16 cellular contexts compared by ENCODE assay signal in the genomic region with DNA sequence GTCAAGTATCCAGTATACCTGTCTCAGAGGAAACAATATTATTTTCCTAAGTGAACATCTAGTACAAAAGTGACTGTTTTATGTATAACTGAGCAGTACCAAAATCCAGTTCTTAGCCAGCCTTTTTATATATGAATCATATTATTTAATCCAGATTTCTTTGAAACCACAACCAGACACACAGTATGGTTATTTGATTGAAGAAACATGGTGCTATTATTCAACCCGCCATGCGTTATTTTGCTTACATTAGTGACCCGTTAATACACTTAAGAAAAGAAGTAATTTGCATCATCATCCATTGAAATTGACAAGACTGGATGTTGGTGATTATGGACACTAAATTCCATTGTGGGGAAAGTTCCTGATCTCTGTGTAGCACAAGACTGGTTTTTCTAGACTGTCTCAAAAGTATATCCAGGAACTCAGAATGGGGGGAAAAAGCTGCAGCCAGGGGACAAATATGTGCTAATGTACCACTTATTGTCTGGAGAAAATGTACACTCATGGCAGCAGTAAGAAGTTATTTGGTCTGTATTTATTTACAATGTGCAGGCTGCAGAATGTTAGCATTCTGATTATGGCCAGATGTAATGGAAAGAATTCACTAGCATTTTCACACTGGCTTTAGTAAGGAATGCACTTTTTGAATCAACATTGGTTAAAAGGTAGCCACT.
DNase-seq lines count a peak whose midpoint lies in the region; ATAC-seq, FAIRE-seq and TF ChIP-seq lines count a peak whose summit lies in the region.
"Had no signal": no experiment of that assay in that cellular context is flagged by ENCODE, and none has a peak within 500 bp of the region (broad histone marks: within the 10 kb centered on the region; RNA-seq: fewer than 3 reads in every experiment).

No MANE protein-coding gene starts in this region.

- H3K79me2 ChIP-seq in osteoblast (ENCODE audit: insufficient read depth, low read length): no peaks in the 10 kb centered on the region

- no peaks in the 10 kb centered on the region for H3K36me3 ChIP-seq in osteoblast (ENCODE audit: insufficient read depth, low read length)

- no peaks in the 10 kb centered on the region for H3K9me3 ChIP-seq in osteoblast (ENCODE audit: low read depth, low read length)

- H3K4me3 ChIP-seq in osteoblast (ENCODE audit: insufficient read depth, low read length): no peak overlapping the region
- H3K4me3 ChIP-seq: GM12878 had no signal

- H3K27me3 ChIP-seq in osteoblast (ENCODE audit: insufficient read depth, low read length): no peaks in the 10 kb centered on the region

- ATAC-seq in SK-N-SH treated with all-trans-retinoic acid at 6 μM for 48 hours (peak; percentile 65), HG03097 (IDR thresholded peaks at IDR 0.05; ENCODE audit: low FRiP score, unreplicated experiment) (no peak), left lobe of liver (no peak), GM19023 (IDR thresholded peaks at IDR 0.05; ENCODE audit: unreplicated experiment) (no peak), HG03442 (IDR thresholded peaks at IDR 0.05; ENCODE audit: unreplicated experiment) (no peak)
- ATAC-seq: GM12878, Right ventricle myocardium inferior had no signal

- H3K27ac ChIP-seq in osteoblast (ENCODE audit: low read depth, low read length): peak overlapping the region; percentile 84

- peak; percentile 20 for FAIRE-seq in GM12891 (lab: Jason Lieb, UNC)
- FAIRE-seq: GM12878 had no signal

- no peak overlapping the region for H3K4me2 ChIP-seq in osteoblast (ENCODE audit: insufficient read depth, low read length)

- TF ChIP-seq CTCF in osteoblast (IDR thresholded peaks at IDR 0.05; ENCODE audit: extremely low read depth, low read depth, low read length): no peak

- H3K4me1 ChIP-seq in osteoblast (ENCODE audit: insufficient read depth, low read length): peaks cover 30% of the 10 kb centered on the region

- TF ChIP-seq POLR2A in GM12891 (IDR thresholded peaks at IDR 0.05; ENCODE audit: low read depth, low read length): no peak

- H2AFZ ChIP-seq in osteoblast (ENCODE audit: low read length): no peak overlapping the region

- no peaks in the 10 kb centered on the region for H4K20me1 ChIP-seq in osteoblast (ENCODE audit: insufficient read depth, low read length)

- no peak for DNase-seq in GM12891 (ENCODE audit: insufficient read length, low spot score)
- DNase-seq in fibroblast of gingiva (ENCODE audit: low read depth): peak; percentile 51
- no peak for DNase-seq in osteoblast (ENCODE audit: insufficient read length, low spot score, missing footprints)
- DNase-seq in left lobe of liver (ENCODE audit: low spot score): no peak
- DNase-seq: activated CD4-positive, alpha-beta T cell treated with anti-CD3 and anti-CD28 coated beads, Interleukin-2, amount 10 ng/mL, durations not matched to agents 7 days and 5 days; caudate nucleus; effector memory CD4-positive, alpha-beta T cell; midbrain; NCI-H1417 treated with DMSO at 0.1 percent for 48 hours; NCI-H526 had no signal

TF ChIP-seq in GM12891, 5 proteins besides CTCF, POLR2A, EP300 and RAD21:
- TF ChIP-seq TAF1 (IDR thresholded peaks at IDR 0.05; ENCODE audit: low read depth, low read length) (no peak), POU2F2 (IDR thresholded peaks at IDR 0.05; ENCODE audit: low read depth, low read length) (no peak), SPI1 (IDR thresholded peaks at IDR 0.05; ENCODE audit: low read depth, low read length) (no peak), PAX5 (IDR thresholded peaks at IDR 0.05; ENCODE audit: insufficient read depth, low read length, severe bottlenecking) (no peak), POLR2AphosphoS5 (IDR thresholded peaks at IDR 0.05; ENCODE audit: low read depth, low read length) (no peak)

TF ChIP-seq in SK-N-SH treated with all-trans-retinoic acid at 6 μM for 48 hours, 23 proteins besides CTCF, POLR2A, EP300 and RAD21:
- TF ChIP-seq ISL1 (CRISPR knock-in tag; IDR thresholded peaks at IDR 0.05) (peak; percentile 38; the same call in 1 of the 2 replicates), ZNF8 (CRISPR knock-in tag; IDR thresholded peaks at IDR 0.05) (no peak), SNAI2 (CRISPR knock-in tag; IDR thresholded peaks at IDR 0.05) (no peak), POU6F1 (CRISPR knock-in tag; IDR thresholded peaks at IDR 0.05; ENCODE audit: borderline replicate concordance, low read depth) (no peak)
